ENCODE assay signal across 1 cellular context in the genomic region with DNA sequence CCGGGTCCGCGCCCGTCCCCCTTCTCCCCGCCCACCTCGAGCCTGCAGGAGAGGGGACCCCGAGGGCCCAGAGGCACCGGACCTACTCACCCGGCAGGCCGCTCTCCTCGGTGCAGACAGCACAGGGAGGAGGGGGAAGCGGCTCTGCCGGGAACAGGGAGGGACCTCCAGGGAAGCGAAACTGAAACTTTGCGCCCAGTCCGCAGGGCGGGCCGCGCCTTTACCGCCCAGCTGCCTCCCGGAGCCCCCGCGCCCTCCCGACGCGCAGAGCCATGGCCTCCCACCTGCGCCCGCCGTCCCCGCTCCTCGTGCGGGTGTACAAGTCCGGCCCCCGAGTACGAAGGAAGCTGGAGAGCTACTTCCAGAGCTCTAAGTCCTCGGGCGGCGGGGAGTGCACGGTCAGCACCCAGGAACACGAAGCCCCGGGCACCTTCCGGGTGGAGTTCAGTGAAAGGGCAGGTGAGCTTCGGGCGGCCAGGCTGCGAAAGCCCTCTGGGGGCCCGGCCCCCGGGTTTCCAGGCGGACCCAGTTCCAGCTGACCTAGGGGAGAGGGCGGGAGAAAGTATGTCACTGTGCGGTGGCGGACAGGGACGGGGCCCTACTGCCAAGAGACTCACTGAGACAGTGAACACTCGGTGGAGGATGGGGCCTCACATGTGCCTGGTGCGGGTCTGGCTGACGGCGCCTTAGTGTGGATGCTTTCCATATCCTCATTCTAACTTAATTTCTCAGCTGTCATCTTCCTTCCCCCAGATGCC.
TF ChIP-seq lines count a peak whose summit lies in the region.

A gene (plus strand): TSS at position 184 of the 758 bp plus-strand sequence. CDS start 89 bp downstream, at position 273.
A gene (minus strand): TSS at position 146 of the 758 bp plus-strand sequence. CDS start 4,680 bp downstream, outside the sequence.

TF ChIP-seq in IMR-90, 13 proteins besides CTCF, POLR2A, EP300 and RAD21:
- TF ChIP-seq MAZ (IDR thresholded peaks at IDR 0.05; ENCODE audit: borderline replicate concordance, low read depth, low read length): peak; percentile 36; the same call in 1 of the 2 replicates
- no peak for TF ChIP-seq MAFK (IDR thresholded peaks at IDR 0.05; ENCODE audit: low read depth, low read length)
- TF ChIP-seq, protein P1, sequence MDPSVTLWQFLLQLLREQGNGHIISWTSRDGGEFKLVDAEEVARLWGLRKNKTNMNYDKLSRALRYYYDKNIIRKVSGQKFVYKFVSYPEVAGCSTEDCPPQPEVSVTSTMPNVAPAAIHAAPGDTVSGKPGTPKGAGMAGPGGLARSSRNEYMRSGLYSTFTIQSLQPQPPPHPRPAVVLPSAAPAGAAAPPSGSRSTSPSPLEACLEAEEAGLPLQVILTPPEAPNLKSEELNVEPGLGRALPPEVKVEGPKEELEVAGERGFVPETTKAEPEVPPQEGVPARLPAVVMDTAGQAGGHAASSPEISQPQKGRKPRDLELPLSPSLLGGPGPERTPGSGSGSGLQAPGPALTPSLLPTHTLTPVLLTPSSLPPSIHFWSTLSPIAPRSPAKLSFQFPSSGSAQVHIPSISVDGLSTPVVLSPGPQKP (IDR thresholded peaks at IDR 0.05; ENCODE audit: borderline replicate concordance, low read depth, low read length): no peak
- TF ChIP-seq CHD1 (IDR thresholded peaks at IDR 0.05; ENCODE audit: low read depth, low read length): no peak
- TF ChIP-seq MXI1 (IDR thresholded peaks at IDR 0.05; ENCODE audit: borderline replicate concordance, low read depth, low read length): peak; percentile 69; the same call in 1 of the 2 replicates
- TF ChIP-seq RFX5 (IDR thresholded peaks at IDR 0.05; ENCODE audit: low read depth, low read length): no peak
- TF ChIP-seq CEBPB (IDR thresholded peaks at IDR 0.05; ENCODE audit: low read depth, low read length): no peak
- no peak for TF ChIP-seq RCOR1 (IDR thresholded peaks at IDR 0.05; ENCODE audit: insufficient replicate concordance, low read length)
- TF ChIP-seq, protein P2, sequence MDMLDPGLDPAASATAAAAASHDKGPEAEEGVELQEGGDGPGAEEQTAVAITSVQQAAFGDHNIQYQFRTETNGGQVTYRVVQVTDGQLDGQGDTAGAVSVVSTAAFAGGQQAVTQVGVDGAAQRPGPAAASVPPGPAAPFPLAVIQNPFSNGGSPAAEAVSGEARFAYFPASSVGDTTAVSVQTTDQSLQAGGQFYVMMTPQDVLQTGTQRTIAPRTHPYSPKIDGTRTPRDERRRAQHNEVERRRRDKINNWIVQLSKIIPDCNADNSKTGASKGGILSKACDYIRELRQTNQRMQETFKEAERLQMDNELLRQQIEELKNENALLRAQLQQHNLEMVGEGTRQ (IDR thresholded peaks at IDR 0.05; ENCODE audit: low read depth, low read length): no peak; the same call in 1 of the 2 replicates
- no peak for TF ChIP-seq SMC3 (IDR thresholded peaks at IDR 0.05; ENCODE audit: low read depth, low read length)
- no peak for TF ChIP-seq FOS (IDR thresholded peaks at IDR 0.05; ENCODE audit: low read depth, low read length)
- no peak for TF ChIP-seq BHLHE40 (IDR thresholded peaks at IDR 0.05; ENCODE audit: low read depth, low read length)
- TF ChIP-seq NFE2L2 (IDR thresholded peaks at IDR 0.05; ENCODE audit: low read depth, low read length): no peak
